ENCODE assay signal across 21 cellular contexts in genomic region chr13:93216122-93216521, GRCh38. TPM values are rescaled to one million over a fixed set of nuclear protein-coding genes. Genes with fewer than 3 reads are reported as not detected.
DNase-seq lines count a peak whose midpoint lies in the region; ATAC-seq and TF ChIP-seq lines count a peak whose summit lies in the region.
"Had no signal": no experiment of that assay in that cellular context is flagged by ENCODE, and none has a peak within 500 bp of the region (broad histone marks: within the 10 kb centered on the region; RNA-seq: fewer than 3 reads in every experiment).

No MANE protein-coding gene starts in this region.

- POLR2A ChIA-PET in WTC11 (lab: Charles Lee), result interaction anchor here (0.6 to 0.9 kb wide), 3 partner anchors 10 to 12 kb away, joined by 3 read pairs; partner anchors contain the start of gene GPC6

- in situ Hi-C loops in brain microvascular endothelial cell (cut with HindIII; ENCODE audit: low pct_ligation_motif_present, low sequenced_read_pairs), result no loop called here

- peaks cover 5% of the 10 kb centered on the region; the same call in 1 of the 2 replicates for H3K9me3 Mint-ChIP-seq in WTC11

- H3K9me3 ChIP-seq in HUES48 (ENCODE audit: control insufficient read depth, insufficient read depth, low read length), result no peaks in the 10 kb centered on the region
- H3K9me3 ChIP-seq in iPS DF 6.9 (ENCODE audit: control insufficient read depth, insufficient read depth, low read length), result no peaks in the 10 kb centered on the region
- H3K9me3 ChIP-seq: HAP-1, SK-N-SH had no signal

- CTCF ChIA-PET in WTC11 (lab: Charles Lee), result interaction anchor here (1.3 kb wide), 1 partner anchor 12 kb away, joined by 5 read pairs; no protein-coding TSS in a partner anchor

- H3K27ac ChIP-seq in HUES48 (ENCODE audit: low read depth, low read length) (peak overlapping the region; percentile 98), iPS DF 6.9 (ENCODE audit: low read length) (no peak overlapping the region), brain microvascular endothelial cell (no peak overlapping the region)

- H3K4me1 ChIP-seq in HUES48 (ENCODE audit: control insufficient read depth, insufficient read depth, low read length) (peaks cover 41% of the 10 kb centered on the region), iPS DF 6.9 (ENCODE audit: control insufficient read depth, insufficient read depth, low read length) (peaks cover 1% of the 10 kb centered on the region; the same call in 1 of the 2 replicates)

- peak overlapping the region; percentile 54 for H3K4me3 Mint-ChIP-seq in WTC11
- H3K4me3 Mint-ChIP-seq: CD14-positive monocyte had no signal

- peak; percentile 97 for ATAC-seq in WTC11
- ATAC-seq: PC-3 had no signal

- no peaks in the 10 kb centered on the region for H3K27me3 ChIP-seq in HUES48 (ENCODE audit: control insufficient read depth, insufficient read depth, low read length)
- H3K27me3 ChIP-seq in iPS DF 6.9 (ENCODE audit: control insufficient read depth, insufficient read depth, low read length), result no peaks in the 10 kb centered on the region
- no peaks in the 10 kb centered on the region for H3K27me3 ChIP-seq in brain microvascular endothelial cell (replicated peaks)

- no CpG with 5 or more reads among the region's 1 CpG for WGBS in iPS DF 6.9 (ENCODE audit: insufficient coverage, insufficient read length)

- TF ChIP-seq CTCF in WTC11 (IDR thresholded peaks at IDR 0.05) (no peak), brain microvascular endothelial cell (IDR thresholded peaks at IDR 0.05; ENCODE audit: low read depth, low read length, missing control alignments) (no peak)

- H3K4me3 ChIP-seq in HUES48 (ENCODE audit: low read depth, low read length), result peak overlapping the region; percentile 55
- no peak overlapping the region for H3K4me3 ChIP-seq in iPS DF 6.9 (ENCODE audit: low read length)
- no peak overlapping the region for H3K4me3 ChIP-seq in brain microvascular endothelial cell (ENCODE audit: low read depth, low read length)
- H3K4me3 ChIP-seq: HAP-1 had no signal

- H3K27me3 Mint-ChIP-seq in WTC11 (ENCODE audit: low read depth), result no peaks in the 10 kb centered on the region

- no peaks in the 10 kb centered on the region for H3K36me3 ChIP-seq in HUES48 (ENCODE audit: control insufficient read depth, insufficient read depth, low read length)
- no peaks in the 10 kb centered on the region for H3K36me3 ChIP-seq in iPS DF 6.9 (ENCODE audit: control insufficient read depth, insufficient read depth, low read length)
- H3K36me3 ChIP-seq in brain microvascular endothelial cell (replicated peaks), result no peaks in the 10 kb centered on the region
- H3K36me3 ChIP-seq: HAP-1 had no signal

- H3K36me3 Mint-ChIP-seq in WTC11, result no peaks in the 10 kb centered on the region
- H3K36me3 Mint-ChIP-seq: CD14-positive monocyte had no signal

- H3K4me1 Mint-ChIP-seq in WTC11, result peaks cover 43% of the 10 kb centered on the region
- H3K4me1 Mint-ChIP-seq: CD14-positive monocyte had no signal

- peak overlapping the region; percentile 79 for H3K9ac ChIP-seq in HUES48 (ENCODE audit: low read depth, low read length)
- H3K9ac ChIP-seq: SK-N-SH had no signal

- peak; percentile 28 for DNase-seq in WTC11 (ENCODE audit: low spot score)
- DNase-seq in iPS DF 6.9 (ENCODE audit: low read depth, low spot score), result peak; percentile 90
- DNase-seq in cerebellar cortex (ENCODE audit: low spot score), result no peak
- no peak for DNase-seq in SW480 (ENCODE audit: low spot score)
- DNase-seq in cortex of kidney (lab: John Stamatoyannopoulos, UW), result no peak
- no peak for DNase-seq in brain microvascular endothelial cell
- DNase-seq: ACHN, DMS79, KBM-7, MV-4-11, NCI-H1694 treated with DMSO at 0.1 percent for 48 hours, NCI-H2227 treated with DMSO at 0.1 percent for 48 hours, NCI-H510A treated with DMSO at 0.1 percent for 48 hours, NCI-H774, PC-3, RPMI8226, SHP77 treated with DMSO at 0.1 percent for 48 hours, SK-N-SH had no signal

- H3K27ac Mint-ChIP-seq in WTC11, result peak overlapping the region; percentile 97

TF ChIP-seq in WTC11, 78 proteins besides CTCF, POLR2A, EP300 and RAD21:
- TF ChIP-seq TEAD1 (CRISPR knock-in tag; IDR thresholded peaks at IDR 0.05), result peak; percentile 91
- peak; percentile 28; the same call in 1 of the 2 replicates for TF ChIP-seq FOXP4 (CRISPR knock-in tag; IDR thresholded peaks at IDR 0.05)
- no peak for TF ChIP-seq USF2 (CRISPR knock-in tag; IDR thresholded peaks at IDR 0.05)
- no peak for TF ChIP-seq ZNF532 (CRISPR knock-in tag; IDR thresholded peaks at IDR 0.05; ENCODE audit: borderline replicate concordance)
- TF ChIP-seq ZNF423 (CRISPR knock-in tag; IDR thresholded peaks at IDR 0.05), result 0 out of 2 replicates have a peak, but pooled peaks have one; percentile 13
- no peak for TF ChIP-seq JUN (CRISPR knock-in tag; IDR thresholded peaks at IDR 0.05)
- peak; percentile 32; the same call in 1 of the 2 replicates for TF ChIP-seq SMAD4 (CRISPR knock-in tag; IDR thresholded peaks at IDR 0.05)
- TF ChIP-seq ETV6 (CRISPR knock-in tag; IDR thresholded peaks at IDR 0.05), result peak; percentile 71; the same call in 1 of the 2 replicates

RNA-seq across cellular contexts. Expression of gene GPC6, which starts 10.5 kb away (rescaled TPM):
- 19.5 to 24.3 TPM (median 24.2 TPM) in 3 replicates for total RNA-seq in WTC11 (2021)

Comparison
In these comparisons a context has a peak if more than half of its experiments do, and no peak if none do; other contexts are left out.
1. DNase-seq: peak in WTC11 (single experiment) and iPS DF 6.9 (single experiment); none in cerebellar cortex (single experiment), SW480 (single experiment), cortex of kidney (single experiment) and brain microvascular endothelial cell (single experiment).